7 cellular contexts compared by ENCODE assay signal in genomic region chr2:37635359-37636208, GRCh38. TPM values are rescaled to one million over a fixed set of nuclear protein-coding genes. Genes with fewer than 3 reads are reported as not detected.
DNase-seq lines count a peak whose midpoint lies in the region; ATAC-seq and TF ChIP-seq lines count a peak whose summit lies in the region.

No MANE protein-coding gene starts in this region.

- H3K4me3 ChIP-seq in esophagus muscularis mucosa = no peak overlapping the region

- peak overlapping the region; percentile 92 to 97 for H3K27ac Mint-ChIP-seq in effector memory CD8-positive, alpha-beta T cell

- no peaks in the 10 kb centered on the region for H3K9me3 Mint-ChIP-seq in effector memory CD8-positive, alpha-beta T cell

- no peak for TF ChIP-seq EP300 in esophagus muscularis mucosa (IDR thresholded peaks at IDR 0.05)

- no peaks in the 10 kb centered on the region for H3K27me3 ChIP-seq in esophagus muscularis mucosa

- H3K9me3 ChIP-seq in esophagus muscularis mucosa = no peaks in the 10 kb centered on the region

- TF ChIP-seq CTCF in esophagus muscularis mucosa (IDR thresholded peaks at IDR 0.05) (no peak), GM13976 (IDR thresholded peaks at IDR 0.05; ENCODE audit: borderline replicate concordance, control extremely low read depth, extremely low read depth, insufficient read depth, missing control alignments) (no peak)

- TF ChIP-seq POLR2A in esophagus muscularis mucosa (IDR thresholded peaks at IDR 0.05; ENCODE audit: low read depth) = no peak

- no peak overlapping the region for H3K27ac ChIP-seq in esophagus muscularis mucosa (replicated peaks in 1 of 4)

- intact Hi-C loops in esophagus muscularis mucosa (cut with DNase I) = no loop called here

- peak overlapping the region; percentile 53 to 55 for H3K4me3 Mint-ChIP-seq in effector memory CD8-positive, alpha-beta T cell

- DNase-seq in activated CD4-positive, alpha-beta T cell treated with anti-CD3 and anti-CD28 coated beads for 1 hour = peak; percentile 53
- DNase-seq in effector memory CD8-positive, alpha-beta T cell = peak; percentile 59 to 66 (median 59)
- DNase-seq in stimulated activated CD4-positive, alpha-beta T cell treated with anti-CD3 and anti-CD28 coated beads, Interleukin-15, amount 100 ng/mL, for 24 hours = peak; percentile 82
- DNase-seq in esophagus muscularis mucosa (ENCODE audit: extremely low spot score) (no peak), GM13976 (ENCODE audit: low spot score) (no peak)

- peaks cover 0 to 16% (median 5%) of the 10 kb centered on the region in 4 donors for H3K4me1 ChIP-seq in esophagus muscularis mucosa

- peaks cover 61 to 75% of the 10 kb centered on the region in 2 donors for H3K4me1 Mint-ChIP-seq in effector memory CD8-positive, alpha-beta T cell (ENCODE audit: low read depth in 2 of 2)

- WGBS in esophagus muscularis mucosa = 81% methylated on average over 8 of the region's 9 CpGs

- ATAC-seq in GM19372 (IDR thresholded peaks at IDR 0.05; ENCODE audit: low read depth, unreplicated experiment) = peak; percentile 67
- ATAC-seq in HG03342 (IDR thresholded peaks at IDR 0.05; ENCODE audit: unreplicated experiment) = peak; percentile 73
- peak; percentile 88 for ATAC-seq in effector memory CD8-positive, alpha-beta T cell (replicated peaks)

- H3K36me3 Mint-ChIP-seq in effector memory CD8-positive, alpha-beta T cell (ENCODE audit: insufficient read depth) = peaks cover 32% of the 10 kb centered on the region

- H3K27me3 Mint-ChIP-seq in effector memory CD8-positive, alpha-beta T cell = no peaks in the 10 kb centered on the region

- no peaks in the 10 kb centered on the region for H3K36me3 ChIP-seq in esophagus muscularis mucosa

- in situ Hi-C loops in GM13976 (cut with MboI; ENCODE audit: low sequenced_read_pairs, unreplicated experiment) = no loop called here

RNA-seq across cellular contexts. Expression of gene CDC42EP3, which starts 35.9 kb away (rescaled TPM):
- total RNA-seq in esophagus muscularis mucosa = 100 to 1,000 TPM in 2 of 4 donors, 10 to 100 TPM in 2; 67.7 to 217 (median 112) TPM

Comparison
In these comparisons a context has a peak if more than half of its experiments do, and no peak if none do; other contexts are left out.
1. DNase-seq: peak in activated CD4-positive, alpha-beta T cell treated with anti-CD3 and anti-CD28 coated beads for 1 hour (single experiment), effector memory CD8-positive, alpha-beta T cell (3 of 3) and stimulated activated CD4-positive, alpha-beta T cell treated with anti-CD3 and anti-CD28 coated beads, Interleukin-15, amount 100 ng/mL, for 24 hours (single experiment); none in esophagus muscularis mucosa (single experiment) and GM13976 (single experiment).
2. Peak in every context shown above with its lines, with median percentiles within 50 percentile points of each other: ATAC-seq.